In genomic region chr22:23773247-23774113, GRCh38 we compare ENCODE assay signal across 1 cellular context.
TF ChIP-seq lines count a peak whose summit lies in the region.

No MANE protein-coding gene starts in this region.

TF ChIP-seq in GM12878, 131 proteins besides CTCF, POLR2A, EP300 and RAD21:
- TF ChIP-seq PML (IDR thresholded peaks at IDR 0.05; ENCODE audit: low read length) (no peak), PAX8 (IDR thresholded peaks at IDR 0.05) (no peak), YY1 (IDR thresholded peaks at IDR 0.05; ENCODE audit: low read depth, low read length) (no peak), ZBTB11 (CRISPR knock-in tag; IDR thresholded peaks at IDR 0.05) (no peak), NFYA (IDR thresholded peaks at IDR 0.05; ENCODE audit: borderline replicate concordance, low read depth, low read length) (no peak), PAX5 (IDR thresholded peaks at IDR 0.05; ENCODE audit: borderline replicate concordance, low read depth, low read length) (no peak), CBFB (IDR thresholded peaks at IDR 0.05; ENCODE audit: low read depth) (no peak), BCL11A (IDR thresholded peaks at IDR 0.05; ENCODE audit: low read depth, low read length) (no peak), HSF1 (IDR thresholded peaks at IDR 0.05; ENCODE audit: low read depth, low read length) (no peak), CUX1 (IDR thresholded peaks at IDR 0.05; ENCODE audit: insufficient replicate concordance, low read depth, low read length) (no peak), ZNF592 (IDR thresholded peaks at IDR 0.05) (no peak), EGR1 (IDR thresholded peaks at IDR 0.05; ENCODE audit: borderline replicate concordance in 1 of 2, low read depth in 2 of 2, low read length in 2 of 2) (no peak), WRNIP1 (IDR thresholded peaks at IDR 0.05; ENCODE audit: borderline replicate concordance, low read depth, low read length) (no peak)
